In genomic region chr10:32149257-32149955, GRCh38 we compare ENCODE assay signal across 8 cellular contexts.
DNase-seq lines count a peak whose midpoint lies in the region; ATAC-seq and TF ChIP-seq lines count a peak whose summit lies in the region.

No MANE protein-coding gene starts in this region.

- no peak for TF ChIP-seq EP300 in ovary (IDR thresholded peaks at IDR 0.05)

- H3K4me3 ChIP-seq in choroid plexus epithelial cell (ENCODE audit: low read depth, low read length), result no peak overlapping the region
- H3K4me3 ChIP-seq in ovary, result no peak overlapping the region

- peak overlapping the region in 1 of 2 donors; percentile 11 for H3K27ac ChIP-seq in ovary

- H3K9me3 ChIP-seq in ovary, result no peaks in the 10 kb centered on the region

- intact Hi-C loops in ovary (cut with DNase I), result no loop called here

- no peak for TF ChIP-seq POLR2A in ovary (IDR thresholded peaks at IDR 0.05)

- no peaks in the 10 kb centered on the region for H3K36me3 ChIP-seq in ovary

- H3K27me3 ChIP-seq in ovary, result no peaks in the 10 kb centered on the region

- ATAC-seq in GM18508 (IDR thresholded peaks at IDR 0.05; ENCODE audit: insufficient read depth, unreplicated experiment) (peak; percentile 83), GM21825 (IDR thresholded peaks at IDR 0.05; ENCODE audit: unreplicated experiment) (peak; percentile 77)

- peaks cover 4% of the 10 kb centered on the region for H3K4me1 ChIP-seq in ovary (ENCODE audit: insufficient read depth)

- WGBS in ovary, 3 donors, result 4 to 9% (median 6%) methylated on average over 8 of the region's 8 CpGs

- DNase-seq in Kasumi-1 (lab: John Stamatoyannopoulos, UW) (peak; percentile 20 to 35), choroid plexus epithelial cell (ENCODE audit: low read depth) (peak; percentile 93), ovary (peak; percentile 74 to 89 (median 76)), cerebellar nuclear complex (lab: John Stamatoyannopoulos, UW) (no peak), SIG-M5 treated with dmso at 0.1 percent for 504 hours (lab: John Stamatoyannopoulos, UW; ENCODE audit: unreplicated experiment) (no peak), UCSD-AML1 (lab: John Stamatoyannopoulos, UW; ENCODE audit: unreplicated experiment) (no peak)

- TF ChIP-seq CTCF in choroid plexus epithelial cell (conservative IDR thresholded peaks at IDR 0.05; ENCODE audit: low read depth, low read length) (peak; percentile 18), ovary (IDR thresholded peaks at IDR 0.05) (no peak)

Comparison
In these comparisons a context has a peak if more than half of its experiments do, and no peak if none do; other contexts are left out.
1. DNase-seq: peak in Kasumi-1 (2 of 2), choroid plexus epithelial cell (single experiment) and ovary (5 of 5); none in cerebellar nuclear complex (0 of 2), SIG-M5 treated with dmso at 0.1 percent for 504 hours (single experiment) and UCSD-AML1 (single experiment).